ENCODE assay signal across 9 cellular contexts in the genomic region with DNA sequence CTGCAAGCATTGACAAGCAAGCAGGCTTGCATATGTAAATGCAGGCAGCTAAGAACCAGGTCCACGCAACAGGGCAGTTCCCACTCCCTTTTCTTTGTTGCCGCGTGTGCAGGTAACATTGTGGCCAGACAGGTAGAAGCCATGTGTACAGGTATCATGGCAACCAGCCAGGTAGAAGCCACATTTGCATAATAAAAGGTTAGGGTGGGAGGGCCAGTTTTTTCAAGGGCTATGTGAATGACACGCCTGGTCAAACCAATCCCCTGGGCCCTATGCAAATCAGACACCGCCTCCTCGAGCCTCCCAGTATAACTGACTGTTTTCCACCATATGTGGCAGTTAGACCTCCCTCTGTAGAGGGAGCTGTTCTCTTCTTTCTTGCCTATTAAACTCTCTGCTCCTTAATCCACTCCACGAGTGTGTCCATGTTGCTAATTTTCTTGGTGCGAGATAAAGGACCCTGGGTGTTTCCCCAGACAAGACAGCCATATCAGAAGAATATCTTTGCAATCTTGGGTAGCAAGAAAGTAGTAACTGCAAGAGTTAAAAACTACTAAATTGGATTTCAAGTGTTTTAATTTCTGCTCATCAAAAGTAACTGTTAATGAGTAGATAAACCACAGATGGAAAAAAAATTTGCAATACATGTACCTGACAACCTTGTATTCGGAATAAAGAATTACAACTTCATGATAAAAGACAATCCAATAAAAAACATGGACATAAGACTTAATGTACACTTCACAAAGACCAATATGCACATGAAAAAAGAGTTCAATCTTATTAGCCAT. TPM values are rescaled to one million over a fixed set of nuclear protein-coding genes. Genes with fewer than 3 reads are reported as not detected.
DNase-seq lines count a peak whose midpoint lies in the region; ATAC-seq, FAIRE-seq and TF ChIP-seq lines count a peak whose summit lies in the region.
"Had no signal": no experiment of that assay in that cellular context is flagged by ENCODE, and none has a peak within 500 bp of the region (broad histone marks: within the 10 kb centered on the region; RNA-seq: fewer than 3 reads in every experiment).

No MANE protein-coding gene starts in this region.

- H4K20me1 ChIP-seq in GM12878 (ENCODE audit: control insufficient read depth, insufficient read depth): no peaks in the 10 kb centered on the region

- 33% methylated on average over 9 of the region's 9 CpGs for WGBS in GM12878 (ENCODE audit: insufficient coverage, insufficient replicate concordance, low lambda C conversion rate, missing lambda C conversion rate)
- 44 to 65% methylated on average over 5 to 9 of the region's 9 CpGs for WGBS in gastroesophageal sphincter (ENCODE audit: low coverage in 1 of 2), 2 donors
- 58 to 63% methylated on average over 9 of the region's 9 CpGs for WGBS in tibial nerve, 2 donors

- no peaks in the 10 kb centered on the region for H3K27me3 Mint-ChIP-seq in mesothelial cell of epicardium (ENCODE audit: low read depth)

- no peaks in the 10 kb centered on the region for H3K9me3 ChIP-seq in GM12878 (replicated peaks; ENCODE audit: control insufficient read depth, insufficient read depth, low read length)
- no peaks in the 10 kb centered on the region for H3K9me3 ChIP-seq in gastroesophageal sphincter
- no peaks in the 10 kb centered on the region for H3K9me3 ChIP-seq in tibial nerve
- H3K9me3 ChIP-seq: right atrium auricular region had no signal

- no peaks in the 10 kb centered on the region for H3K9me3 Mint-ChIP-seq in mesothelial cell of epicardium

- POLR2A ChIA-PET in GM12878 (lab: Charles Lee): no interaction called here

- TF ChIP-seq POLR2A in GM12878 (IDR thresholded peaks at IDR 0.05; ENCODE audit: low read depth, low read length): no peak
- TF ChIP-seq POLR2A in gastroesophageal sphincter (IDR thresholded peaks at IDR 0.05): no peak
- TF ChIP-seq POLR2A in tibial nerve (IDR thresholded peaks at IDR 0.05): no peak

- SMC1A ChIA-PET in GM12878 (lab: Charles Lee; ENCODE audit: uncharacterized antibody, unreplicated experiment): interaction anchor here (1.1 kb wide), 1 partner anchor 172 kb away, joined by 3 read pairs; no protein-coding TSS in a partner anchor

- H3K36me3 Mint-ChIP-seq in mesothelial cell of epicardium: no peaks in the 10 kb centered on the region

- BruUV-seq in GM12878 (replicated peaks; lab: Mats Ljungman, UMichigan): no TSS peak

- no peak overlapping the region for H2AFZ ChIP-seq in GM12878 (ENCODE audit: control insufficient read depth, low read depth, low read length)

- TF ChIP-seq EP300 in GM12878 (IDR thresholded peaks at IDR 0.05; ENCODE audit: borderline replicate concordance in 1 of 2, control insufficient read depth in 1 of 2, low read depth in 2 of 2, low read length in 2 of 2) (no peak), gastroesophageal sphincter (IDR thresholded peaks at IDR 0.05) (no peak), tibial nerve (IDR thresholded peaks at IDR 0.05) (no peak)

- no peak overlapping the region for H3K4me2 ChIP-seq in GM12878 (ENCODE audit: control insufficient read depth, insufficient read depth)

- CTCF ChIA-PET in GM12878 (lab: Yijun Ruan, JAX): no interaction called here

- peaks cover 2% of the 10 kb centered on the region for H3K4me1 Mint-ChIP-seq in mesothelial cell of epicardium

- no peaks in the 10 kb centered on the region for H3K36me3 ChIP-seq in GM12878 (ENCODE audit: control insufficient read depth in 2 of 2, insufficient read depth in 2 of 2, low read length in 1 of 2)
- H3K36me3 ChIP-seq in gastroesophageal sphincter: no peaks in the 10 kb centered on the region
- no peaks in the 10 kb centered on the region for H3K36me3 ChIP-seq in tibial nerve
- H3K36me3 ChIP-seq: right atrium auricular region had no signal

- peak; percentile 5 for TF ChIP-seq CTCF in GM12873 (IDR thresholded peaks at IDR 0.05; ENCODE audit: insufficient read depth, low read depth, low read length, missing control alignments)
- TF ChIP-seq CTCF in GM12878 (IDR thresholded peaks at IDR 0.05 in 2 of 3, conservative IDR thresholded peaks at IDR 0.05 in 1 of 3; ENCODE audit: control insufficient read depth in 2 of 3, extremely low read depth in 1 of 3, insufficient read depth in 1 of 3, low read depth in 3 of 3, low read length in 3 of 3): 0 out of 6 replicates have a peak, but pooled peaks of 1 of the 3 experiments have one; percentile 3
- no peak for TF ChIP-seq CTCF in mesothelial cell of epicardium (IDR thresholded peaks at IDR 0.05; ENCODE audit: unreplicated experiment)
- TF ChIP-seq CTCF in gastroesophageal sphincter (IDR thresholded peaks at IDR 0.05): no peak
- TF ChIP-seq CTCF in tibial nerve (IDR thresholded peaks at IDR 0.05): no peak

- intact Hi-C loops in GM12878 (cut with micrococcal nuclease; ENCODE audit: unreplicated experiment): no loop called here

- H3K4me3 ChIP-seq in GM12878 (no peak overlapping the region), gastroesophageal sphincter (no peak overlapping the region), tibial nerve (no peak overlapping the region)
- H3K4me3 ChIP-seq: right atrium auricular region had no signal

- H3K9ac ChIP-seq in GM12878 (ENCODE audit: control insufficient read depth, insufficient read depth, low read length): no peak overlapping the region

- H3K27ac Mint-ChIP-seq in mesothelial cell of epicardium: no peak overlapping the region

- peak; percentile 95 for DNase-seq in NCI-H2029 (lab: John Stamatoyannopoulos, UW)
- DNase-seq in GM12878 (ENCODE audit: low read depth, low spot score): no peak
- no peak for DNase-seq in mesothelial cell of epicardium (ENCODE audit: low spot score in 2 of 2, unreplicated experiment in 2 of 2)
- no peak for DNase-seq in NCI-H1092 (lab: John Stamatoyannopoulos, UW)
- no peak for DNase-seq in amygdala (lab: John Stamatoyannopoulos, UW)
- no peak for DNase-seq in tibial nerve (ENCODE audit: low spot score in 2 of 2)

- peak overlapping the region; percentile 41 for H3K4me3 Mint-ChIP-seq in mesothelial cell of epicardium

- H3K4me1 ChIP-seq in GM12878 (ENCODE audit: control insufficient read depth, insufficient read depth, low read length) (no peaks in the 10 kb centered on the region), gastroesophageal sphincter (no peaks in the 10 kb centered on the region), tibial nerve (no peaks in the 10 kb centered on the region)

- FAIRE-seq in GM12878 (lab: Jason Lieb, UNC): no peak

- H3K79me2 ChIP-seq in GM12878 (ENCODE audit: control insufficient read depth, insufficient read depth, low read length): no peaks in the 10 kb centered on the region

- H3K27ac ChIP-seq in GM12878 (ENCODE audit: control insufficient read depth, insufficient read depth) (no peak overlapping the region), gastroesophageal sphincter (no peak overlapping the region), tibial nerve (no peak overlapping the region)
- H3K27ac ChIP-seq: right atrium auricular region had no signal

- no peak for TF ChIP-seq RAD21 in GM12878 (IDR thresholded peaks at IDR 0.05; ENCODE audit: insufficient read depth, low read depth, low read length)

- in situ Hi-C loops in GM12878 (cut with MboI): no loop called here

- H3K27me3 ChIP-seq in GM12878 (replicated peaks in 1 of 2; ENCODE audit: control insufficient read depth in 2 of 2, insufficient read depth in 2 of 2, low read length in 1 of 2) (no peaks in the 10 kb centered on the region), gastroesophageal sphincter (peaks cover 8% of the 10 kb centered on the region), tibial nerve (no peaks in the 10 kb centered on the region)
- H3K27me3 ChIP-seq: right atrium auricular region had no signal

- ATAC-seq in GM12878 (peak; percentile 27; the same call in 2 of the 3 replicates), gastroesophageal sphincter (no peak)

- RAD21 ChIA-PET in GM12878 (lab: Charles Lee; ENCODE audit: unreplicated experiment): no interaction called here

TF ChIP-seq in GM12878, 131 proteins besides CTCF, POLR2A, EP300 and RAD21 (continues in another document):
- TF ChIP-seq, protein P1, sequence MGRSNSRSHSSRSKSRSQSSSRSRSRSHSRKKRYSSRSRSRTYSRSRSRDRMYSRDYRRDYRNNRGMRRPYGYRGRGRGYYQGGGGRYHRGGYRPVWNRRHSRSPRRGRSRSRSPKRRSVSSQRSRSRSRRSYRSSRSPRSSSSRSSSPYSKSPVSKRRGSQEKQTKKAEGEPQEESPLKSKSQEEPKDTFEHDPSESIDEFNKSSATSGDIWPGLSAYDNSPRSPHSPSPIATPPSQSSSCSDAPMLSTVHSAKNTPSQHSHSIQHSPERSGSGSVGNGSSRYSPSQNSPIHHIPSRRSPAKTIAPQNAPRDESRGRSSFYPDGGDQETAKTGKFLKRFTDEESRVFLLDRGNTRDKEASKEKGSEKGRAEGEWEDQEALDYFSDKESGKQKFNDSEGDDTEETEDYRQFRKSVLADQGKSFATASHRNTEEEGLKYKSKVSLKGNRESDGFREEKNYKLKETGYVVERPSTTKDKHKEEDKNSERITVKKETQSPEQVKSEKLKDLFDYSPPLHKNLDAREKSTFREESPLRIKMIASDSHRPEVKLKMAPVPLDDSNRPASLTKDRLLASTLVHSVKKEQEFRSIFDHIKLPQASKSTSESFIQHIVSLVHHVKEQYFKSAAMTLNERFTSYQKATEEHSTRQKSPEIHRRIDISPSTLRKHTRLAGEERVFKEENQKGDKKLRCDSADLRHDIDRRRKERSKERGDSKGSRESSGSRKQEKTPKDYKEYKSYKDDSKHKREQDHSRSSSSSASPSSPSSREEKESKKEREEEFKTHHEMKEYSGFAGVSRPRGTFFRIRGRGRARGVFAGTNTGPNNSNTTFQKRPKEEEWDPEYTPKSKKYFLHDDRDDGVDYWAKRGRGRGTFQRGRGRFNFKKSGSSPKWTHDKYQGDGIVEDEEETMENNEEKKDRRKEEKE (IDR thresholded peaks at IDR 0.05): no peak

RNA-seq across cellular contexts. Expression of a gene that starts 21.8 kb away (rescaled TPM):
- total RNA-seq in GM12878 (2013; cell fraction: nucleolus; rRNA removed): 1.4 and 1.5 TPM in 2 replicates
- total RNA-seq in GM12878 (2014; rRNA removed): 0.11 and 0.49 TPM in 2 replicates
- 0.23 and 0.40 TPM in 2 replicates for total RNA-seq in GM12878 (2014; rRNA removed; fragmentation: Illumina TruSeq; extraction: Trizol)
- 0.41 and 1.1 TPM in 2 replicates for total RNA-seq in GM12878 (2021)
- not detected for polyA plus RNA-seq in GM12878 (2011; ENCODE audit: low read depth)
- 7.6 and 11.9 TPM in 2 replicates for polyA plus RNA-seq in GM12878 (2011; rRNA removed)
- polyA plus RNA-seq in GM12878 (2011; cell fraction: cytosol; rRNA removed): 3.5 and 4.4 TPM in 2 replicates
- polyA plus RNA-seq in GM12878 (2011; cell fraction: nucleus; rRNA removed): 5.1 and 6.7 TPM in 2 replicates
- 0.24 and 0.46 TPM in 2 replicates for polyA plus RNA-seq in GM12878 (2012)
- 0.34 and 0.60 TPM in 2 replicates for polyA plus RNA-seq in GM12878 (2014; fragmentation: Illumina TruSeq; extraction: Trizol)
- polyA plus RNA-seq in GM12878 (2014; fragmentation: Nextera tagmentation; extraction: Ambion mirVana): under 1 TPM; 0.20 to 0.31 TPM
- 0.27 and 0.78 TPM in 2 replicates for polyA plus RNA-seq in GM12878 (2014; rRNA removed)
- polyA plus RNA-seq in GM12878 (2016; fragmentation: Nextera tagmentation; extraction: Ambion mirVana): under 1 TPM; 0.40 to 0.76 TPM
- polyA minus RNA-seq in GM12878 (2011; rRNA and poly(A)+ RNA removed): 6.0 and 8.1 TPM in 2 replicates
- polyA minus RNA-seq in GM12878 (2011; cell fraction: cytosol; rRNA and poly(A)+ RNA removed): 2.1 and 2.4 TPM in 2 replicates
- polyA minus RNA-seq in GM12878 (2011; cell fraction: nucleus; rRNA and poly(A)+ RNA removed): 4.6 and 5.9 TPM in 2 replicates
- 3.8 to 4.6 TPM (median 4.2 TPM) in 3 replicates for total RNA-seq in mesothelial cell of epicardium
- total RNA-seq in gastroesophageal sphincter: 10 to 100 TPM; 13.5 to 88.1 (median 44.2) TPM
- 100 to 1,000 TPM in 1 of 4 donors, 10 to 100 TPM in 3; 38.5 to 105 (median 59.1) TPM for total RNA-seq in tibial nerve
